In genomic region chr1:207861442-207862177, GRCh38 we compare ENCODE assay signal across 9 cellular contexts. TPM values are rescaled to one million over a fixed set of nuclear protein-coding genes. Genes with fewer than 3 reads are reported as not detected.
DNase-seq lines count a peak whose midpoint lies in the region; ATAC-seq and TF ChIP-seq lines count a peak whose summit lies in the region.
"Had no signal": no experiment of that assay in that cellular context is flagged by ENCODE, and none has a peak within 500 bp of the region (broad histone marks: within the 10 kb centered on the region; RNA-seq: fewer than 3 reads in every experiment).

No MANE protein-coding gene starts in this region.

- no peaks in the 10 kb centered on the region for H3K27me3 ChIP-seq in prostate gland (replicated peaks; ENCODE audit: insufficient read depth)
- no peaks in the 10 kb centered on the region for H3K27me3 ChIP-seq in dorsolateral prefrontal cortex

- CTCF ChIA-PET in activated naive CD4-positive, alpha-beta T cell treated with anti-CD3 and anti-CD28 coated beads, Interleukin-2, amount 10 ng/mL, durations not matched to agents 7 days and 5 days (lab: Charles Lee), result interaction anchor here (0.8 to 4.8 kb wide), 11 partner anchors 10 to 102 kb away, joined by 3 to 32 read pairs (median 5); no protein-coding TSS in a partner anchor

- peaks cover 47% of the 10 kb centered on the region for H3K36me3 Mint-ChIP-seq in activated naive CD4-positive, alpha-beta T cell treated with anti-CD3 and anti-CD28 coated beads, Interleukin-2, amount 10 ng/mL, durations not matched to agents 7 days and 5 days

- peak overlapping the region; percentile 91 for H3K27ac Mint-ChIP-seq in activated naive CD4-positive, alpha-beta T cell treated with anti-CD3 and anti-CD28 coated beads, Interleukin-2, amount 10 ng/mL, durations not matched to agents 7 days and 5 days

- peaks cover 14% of the 10 kb centered on the region for H3K4me1 ChIP-seq in prostate gland (replicated peaks)

- H3K36me3 ChIP-seq in prostate gland, result no peaks in the 10 kb centered on the region

- H3K4me3 ChIP-seq in prostate gland, result no peak overlapping the region
- H3K4me3 ChIP-seq in dorsolateral prefrontal cortex, result peak overlapping the region in 25 of 59 donors; percentile 0 to 38 (median 16)

- DNase-seq in M059J (ENCODE audit: low read depth) (peak; percentile 78), prostate gland (ENCODE audit: low spot score) (no peak), dorsolateral prefrontal cortex (no peak), GM13976 (ENCODE audit: low spot score) (no peak)
- DNase-seq in activated naive CD4-positive, alpha-beta T cell treated with anti-CD3 and anti-CD28 coated beads, Interleukin-2, amount 10 ng/mL, durations not matched to agents 7 days and 5 days, result peak; percentile 69

- peaks cover 63% of the 10 kb centered on the region for H3K4me1 Mint-ChIP-seq in activated naive CD4-positive, alpha-beta T cell treated with anti-CD3 and anti-CD28 coated beads, Interleukin-2, amount 10 ng/mL, durations not matched to agents 7 days and 5 days

- ATAC-seq in GM18868 (IDR thresholded peaks at IDR 0.05; ENCODE audit: unreplicated experiment), result peak; percentile 57
- no peak for ATAC-seq in HG02840 (IDR thresholded peaks at IDR 0.05; ENCODE audit: low FRiP score, unreplicated experiment)
- ATAC-seq in HG02870 (IDR thresholded peaks at IDR 0.05; ENCODE audit: unreplicated experiment), result no peak

- intact Hi-C loops in prostate gland (cut with DNase I), result loop anchor here (10.0 kb wide), 1 partner anchor 47 kb away; no protein-coding TSS in a partner anchor
- intact Hi-C loops in dorsolateral prefrontal cortex (cut with DNase I), result no loop called here

- H3K27ac ChIP-seq in prostate gland (peak overlapping the region; percentile 20 to 30), dorsolateral prefrontal cortex (peak overlapping the region in 26 of 59 donors; percentile 0 to 74 (median 32))

- in situ Hi-C loops in GM13976 (cut with MboI; ENCODE audit: low sequenced_read_pairs, unreplicated experiment), result no loop called here

- WGBS in prostate gland, result 43% methylated on average over 9 of the region's 9 CpGs

- TF ChIP-seq POLR2A in prostate gland (IDR thresholded peaks at IDR 0.05), result no peak

- H3K9me3 ChIP-seq in prostate gland, result no peaks in the 10 kb centered on the region

- no peak for TF ChIP-seq CTCF in prostate gland (IDR thresholded peaks at IDR 0.05)
- TF ChIP-seq CTCF in dorsolateral prefrontal cortex (IDR thresholded peaks at IDR 0.05 in 54 of 56, conservative IDR thresholded peaks at IDR 0.05 in 2 of 56; ENCODE audit: low read depth in 1 of 56, partially characterized antibody in 56 of 56), result no peak
- TF ChIP-seq CTCF in GM13976 (IDR thresholded peaks at IDR 0.05; ENCODE audit: borderline replicate concordance, control extremely low read depth, extremely low read depth, insufficient read depth, missing control alignments), result no peak

- no peaks in the 10 kb centered on the region for H3K9me3 Mint-ChIP-seq in activated naive CD4-positive, alpha-beta T cell treated with anti-CD3 and anti-CD28 coated beads, Interleukin-2, amount 10 ng/mL, durations not matched to agents 7 days and 5 days

- H3K27me3 Mint-ChIP-seq in activated naive CD4-positive, alpha-beta T cell treated with anti-CD3 and anti-CD28 coated beads, Interleukin-2, amount 10 ng/mL, durations not matched to agents 7 days and 5 days, result no peaks in the 10 kb centered on the region

- H3K4me3 Mint-ChIP-seq in activated naive CD4-positive, alpha-beta T cell treated with anti-CD3 and anti-CD28 coated beads, Interleukin-2, amount 10 ng/mL, durations not matched to agents 7 days and 5 days, result peak overlapping the region; percentile 17

RNA-seq across cellular contexts. Expression of gene CD34, which starts 49.3 kb away (rescaled TPM):
- 0.59 and 1.6 TPM in 2 replicates for total RNA-seq in M059J (2014; rRNA removed; shearing (Covaris generic))
- total RNA-seq in prostate gland (10 to 100 TPM in 1 of 2 donors, 1 to 10 TPM in 1; 9.8 to 47.7 TPM), dorsolateral prefrontal cortex (10 to 100 TPM in 99 of 120 experiments, 1 to 10 TPM in 21; 3.4 to 46.4 (median 15.4) TPM)
- total RNA-seq: epithelial cell of proximal tubule had no signal

Comparison
In these comparisons a context has a peak if more than half of its experiments do, and no peak if none do; other contexts are left out.
1. DNase-seq: peak in M059J (single experiment) and activated naive CD4-positive, alpha-beta T cell treated with anti-CD3 and anti-CD28 coated beads, Interleukin-2, amount 10 ng/mL, durations not matched to agents 7 days and 5 days (single experiment); none in prostate gland (single experiment), dorsolateral prefrontal cortex (0 of 10) and GM13976 (single experiment).